ENCODE assay signal across 1 cellular context in the genomic region with DNA sequence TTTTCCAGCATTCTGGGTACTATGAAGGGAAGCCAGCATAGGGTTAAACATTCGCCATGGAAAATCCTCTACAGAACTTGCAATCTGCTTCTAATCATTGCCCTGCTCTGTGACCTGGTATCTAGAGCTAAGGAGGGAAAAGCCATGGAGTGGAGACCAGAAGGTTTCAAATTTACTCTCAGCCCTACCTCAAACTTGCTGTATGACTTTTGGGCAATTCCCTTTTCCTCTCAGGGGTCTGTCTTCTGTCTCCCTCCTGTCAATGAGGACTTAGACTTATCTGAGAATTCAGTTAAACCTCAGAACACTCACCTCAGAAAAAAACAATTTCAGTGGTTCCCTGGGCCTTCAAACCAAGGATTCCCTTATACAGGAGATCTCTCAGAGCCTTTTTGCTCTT.
TF ChIP-seq lines count a peak whose summit lies in the region.

No MANE protein-coding gene starts in this region.

TF ChIP-seq in A549, 52 proteins besides CTCF, POLR2A, EP300 and RAD21:
- TF ChIP-seq EHMT2 (IDR thresholded peaks at IDR 0.05; ENCODE audit: low read depth), result no peak
- TF ChIP-seq BHLHE40 (IDR thresholded peaks at IDR 0.05; ENCODE audit: low read depth, low read length), result no peak
- TF ChIP-seq, protein P1, sequence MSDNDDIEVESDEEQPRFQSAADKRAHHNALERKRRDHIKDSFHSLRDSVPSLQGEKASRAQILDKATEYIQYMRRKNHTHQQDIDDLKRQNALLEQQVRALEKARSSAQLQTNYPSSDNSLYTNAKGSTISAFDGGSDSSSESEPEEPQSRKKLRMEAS (IDR thresholded peaks at IDR 0.05), result no peak
- TF ChIP-seq POLR2AphosphoS2 (conservative IDR thresholded peaks at IDR 0.05; ENCODE audit: low read length), result no peak
- TF ChIP-seq, protein P2, sequence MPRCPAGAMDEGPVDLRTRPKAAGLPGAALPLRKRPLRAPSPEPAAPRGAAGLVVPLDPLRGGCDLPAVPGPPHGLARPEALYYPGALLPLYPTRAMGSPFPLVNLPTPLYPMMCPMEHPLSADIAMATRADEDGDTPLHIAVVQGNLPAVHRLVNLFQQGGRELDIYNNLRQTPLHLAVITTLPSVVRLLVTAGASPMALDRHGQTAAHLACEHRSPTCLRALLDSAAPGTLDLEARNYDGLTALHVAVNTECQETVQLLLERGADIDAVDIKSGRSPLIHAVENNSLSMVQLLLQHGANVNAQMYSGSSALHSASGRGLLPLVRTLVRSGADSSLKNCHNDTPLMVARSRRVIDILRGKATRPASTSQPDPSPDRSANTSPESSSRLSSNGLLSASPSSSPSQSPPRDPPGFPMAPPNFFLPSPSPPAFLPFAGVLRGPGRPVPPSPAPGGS (IDR thresholded peaks at IDR 0.05), result no peak
- TF ChIP-seq HDAC2 (IDR thresholded peaks at IDR 0.05), result no peak
- no peak for TF ChIP-seq CHD2 (IDR thresholded peaks at IDR 0.05; ENCODE audit: low read length, partially characterized antibody)
- TF ChIP-seq ESRRA (IDR thresholded peaks at IDR 0.05; ENCODE audit: borderline replicate concordance, low read length), result no peak
- no peak for TF ChIP-seq HEYL (CRISPR knock-in tag; IDR thresholded peaks at IDR 0.05)
- TF ChIP-seq, protein P3, sequence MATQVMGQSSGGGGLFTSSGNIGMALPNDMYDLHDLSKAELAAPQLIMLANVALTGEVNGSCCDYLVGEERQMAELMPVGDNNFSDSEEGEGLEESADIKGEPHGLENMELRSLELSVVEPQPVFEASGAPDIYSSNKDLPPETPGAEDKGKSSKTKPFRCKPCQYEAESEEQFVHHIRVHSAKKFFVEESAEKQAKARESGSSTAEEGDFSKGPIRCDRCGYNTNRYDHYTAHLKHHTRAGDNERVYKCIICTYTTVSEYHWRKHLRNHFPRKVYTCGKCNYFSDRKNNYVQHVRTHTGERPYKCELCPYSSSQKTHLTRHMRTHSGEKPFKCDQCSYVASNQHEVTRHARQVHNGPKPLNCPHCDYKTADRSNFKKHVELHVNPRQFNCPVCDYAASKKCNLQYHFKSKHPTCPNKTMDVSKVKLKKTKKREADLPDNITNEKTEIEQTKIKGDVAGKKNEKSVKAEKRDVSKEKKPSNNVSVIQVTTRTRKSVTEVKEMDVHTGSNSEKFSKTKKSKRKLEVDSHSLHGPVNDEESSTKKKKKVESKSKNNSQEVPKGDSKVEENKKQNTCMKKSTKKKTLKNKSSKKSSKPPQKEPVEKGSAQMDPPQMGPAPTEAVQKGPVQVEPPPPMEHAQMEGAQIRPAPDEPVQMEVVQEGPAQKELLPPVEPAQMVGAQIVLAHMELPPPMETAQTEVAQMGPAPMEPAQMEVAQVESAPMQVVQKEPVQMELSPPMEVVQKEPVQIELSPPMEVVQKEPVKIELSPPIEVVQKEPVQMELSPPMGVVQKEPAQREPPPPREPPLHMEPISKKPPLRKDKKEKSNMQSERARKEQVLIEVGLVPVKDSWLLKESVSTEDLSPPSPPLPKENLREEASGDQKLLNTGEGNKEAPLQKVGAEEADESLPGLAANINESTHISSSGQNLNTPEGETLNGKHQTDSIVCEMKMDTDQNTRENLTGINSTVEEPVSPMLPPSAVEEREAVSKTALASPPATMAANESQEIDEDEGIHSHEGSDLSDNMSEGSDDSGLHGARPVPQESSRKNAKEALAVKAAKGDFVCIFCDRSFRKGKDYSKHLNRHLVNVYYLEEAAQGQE (IDR thresholded peaks at IDR 0.05), result no peak
- no peak for TF ChIP-seq EHF (CRISPR knock-in tag; IDR thresholded peaks at IDR 0.05)
- no peak for TF ChIP-seq ZFP36 (IDR thresholded peaks at IDR 0.05; ENCODE audit: borderline replicate concordance, partially characterized antibody)
- TF ChIP-seq CBX8 (IDR thresholded peaks at IDR 0.05), result no peak
- TF ChIP-seq NPAS2 (CRISPR knock-in tag; IDR thresholded peaks at IDR 0.05; ENCODE audit: borderline replicate concordance), result no peak
TF ChIP-seq in A549: peak in this region for 0.
